Comparison of ENCODE assay signal across 10 cellular contexts in the genomic region with DNA sequence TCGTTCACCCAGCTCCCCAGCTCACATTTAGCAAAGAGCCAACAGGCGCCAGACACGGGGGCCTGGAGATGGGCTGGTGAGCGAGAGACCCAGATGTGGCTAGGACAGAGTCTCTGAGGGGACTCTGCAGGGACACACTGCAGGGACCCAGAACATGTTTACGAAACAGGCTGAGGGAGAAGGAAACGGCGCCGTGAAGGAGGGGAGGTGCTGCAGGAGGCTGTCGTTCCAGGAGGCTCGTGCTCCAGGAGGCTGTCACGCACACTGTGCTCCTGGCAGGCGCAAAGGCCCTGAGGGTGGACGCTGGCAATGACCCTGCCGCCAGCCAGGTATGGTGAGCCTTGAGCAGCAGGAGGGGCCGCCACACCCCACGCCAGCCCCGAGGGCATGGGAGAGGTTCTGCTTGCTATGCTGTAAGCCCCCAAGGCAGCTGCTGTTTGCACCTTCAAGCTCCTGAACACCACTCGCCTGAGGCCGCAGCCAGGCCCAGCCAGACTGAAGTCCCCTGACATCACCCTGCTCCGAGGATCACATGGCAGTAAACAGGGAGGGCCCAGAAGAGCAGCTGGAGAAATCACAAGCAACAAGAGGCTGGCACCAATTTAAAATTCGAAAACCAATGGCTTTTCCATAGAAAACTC. TPM values are rescaled to one million over a fixed set of nuclear protein-coding genes. Genes with fewer than 3 reads are reported as not detected.
DNase-seq lines count a peak whose midpoint lies in the region; ATAC-seq lines count a peak whose summit lies in the region.
"Had no signal": no experiment of that assay in that cellular context is flagged by ENCODE, and none has a peak within 500 bp of the region (broad histone marks: within the 10 kb centered on the region; RNA-seq: fewer than 3 reads in every experiment).

No MANE protein-coding gene starts in this region.

- H3K36me3 Mint-ChIP-seq in activated naive CD8-positive, alpha-beta T cell: peaks cover 6% of the 10 kb centered on the region
- H3K36me3 Mint-ChIP-seq in stimulated activated effector memory CD8-positive, alpha-beta T cell treated with anti-CD3 and anti-CD28 coated beads, Interleukin-12 subunit alpha, Interleukin-12 subunit beta, amount 100 ng/mL, for 72 hours: peaks cover 54% of the 10 kb centered on the region

- DNase-seq in activated CD4-positive, CD25-positive, alpha-beta regulatory T cell treated with anti-CD3 and anti-CD28 coated beads, Interleukin-2, amount 50 U/mL, for 72 hours: peak; percentile 29
- DNase-seq in left lobe of liver (ENCODE audit: low spot score) (peak; percentile 44), NCI-H2227 (lab: John Stamatoyannopoulos, UW; ENCODE audit: unreplicated experiment) (no peak)
- DNase-seq in stimulated activated effector memory CD8-positive, alpha-beta T cell treated with anti-CD3 and anti-CD28 coated beads, Interleukin-12 subunit alpha, Interleukin-12 subunit beta, amount 100 ng/mL, for 72 hours (ENCODE audit: low spot score in 2 of 2): no peak
- DNase-seq: NCI-H774 had no signal

- no peak overlapping the region for H3K4me3 Mint-ChIP-seq in activated naive CD8-positive, alpha-beta T cell
- no peak overlapping the region for H3K4me3 Mint-ChIP-seq in stimulated activated effector memory CD8-positive, alpha-beta T cell treated with anti-CD3 and anti-CD28 coated beads, Interleukin-12 subunit alpha, Interleukin-12 subunit beta, amount 100 ng/mL, for 72 hours

- H3K27me3 Mint-ChIP-seq in activated naive CD8-positive, alpha-beta T cell: no peaks in the 10 kb centered on the region

- H3K4me1 Mint-ChIP-seq in activated naive CD8-positive, alpha-beta T cell (ENCODE audit: low read depth): peaks cover 37% of the 10 kb centered on the region
- peaks cover 86% of the 10 kb centered on the region for H3K4me1 Mint-ChIP-seq in stimulated activated effector memory CD8-positive, alpha-beta T cell treated with anti-CD3 and anti-CD28 coated beads, Interleukin-12 subunit alpha, Interleukin-12 subunit beta, amount 100 ng/mL, for 72 hours

- no peaks in the 10 kb centered on the region for H3K9me3 Mint-ChIP-seq in activated naive CD8-positive, alpha-beta T cell (ENCODE audit: low read depth)
- H3K9me3 Mint-ChIP-seq in stimulated activated effector memory CD8-positive, alpha-beta T cell treated with anti-CD3 and anti-CD28 coated beads, Interleukin-12 subunit alpha, Interleukin-12 subunit beta, amount 100 ng/mL, for 72 hours: no peaks in the 10 kb centered on the region

- no peak for ATAC-seq in activated CD4-positive, CD25-positive, alpha-beta regulatory T cell treated with anti-CD3 and anti-CD28 coated beads, Interleukin-2, amount 50 U/mL, for 24 hours
- no peak for ATAC-seq in left lobe of liver
- no peak for ATAC-seq in stimulated activated effector memory CD8-positive, alpha-beta T cell treated with anti-CD3 and anti-CD28 coated beads, Interleukin-12 subunit alpha, Interleukin-12 subunit beta, amount 100 ng/mL, for 72 hours
- ATAC-seq in HG02759 (IDR thresholded peaks at IDR 0.05; ENCODE audit: unreplicated experiment): no peak
- ATAC-seq in GM18517 (IDR thresholded peaks at IDR 0.05; ENCODE audit: unreplicated experiment): no peak

- H3K27ac Mint-ChIP-seq in activated naive CD8-positive, alpha-beta T cell: peak overlapping the region; percentile 58
- H3K27ac Mint-ChIP-seq in stimulated activated effector memory CD8-positive, alpha-beta T cell treated with anti-CD3 and anti-CD28 coated beads, Interleukin-12 subunit alpha, Interleukin-12 subunit beta, amount 100 ng/mL, for 72 hours: peak overlapping the region; percentile 45

RNA-seq across cellular contexts. Expression of gene ADAP1, which starts 27.3 kb away (rescaled TPM):
- 2.8 TPM for total RNA-seq in left lobe of liver

RNA-seq across cellular contexts. Expression of gene COX19, which starts 48.2 kb away (rescaled TPM):
- 5.2 TPM for total RNA-seq in left lobe of liver

RNA-seq across cellular contexts. Expression of gene GET4, which starts 50.8 kb away (rescaled TPM):
- 38.2 TPM for total RNA-seq in left lobe of liver

RNA-seq across cellular contexts. Expression of gene CYP2W1, which starts 55.8 kb away (rescaled TPM):
- total RNA-seq in left lobe of liver: 0.08 TPM
- total RNA-seq: A673 had no signal

Comparison
In these comparisons a context has a peak if more than half of its experiments do, and no peak if none do; other contexts are left out.
1. DNase-seq: peak in activated CD4-positive, CD25-positive, alpha-beta regulatory T cell treated with anti-CD3 and anti-CD28 coated beads, Interleukin-2, amount 50 U/mL, for 72 hours (single experiment) and left lobe of liver (single experiment); none in stimulated activated effector memory CD8-positive, alpha-beta T cell treated with anti-CD3 and anti-CD28 coated beads, Interleukin-12 subunit alpha, Interleukin-12 subunit beta, amount 100 ng/mL, for 72 hours (0 of 2) and NCI-H2227 (single experiment).